9 cellular contexts compared by ENCODE assay signal in genomic region chr17:39755550-39756375, GRCh38. TPM values are rescaled to one million over a fixed set of nuclear protein-coding genes. Genes with fewer than 3 reads are reported as not detected.
A peak's percentile ranks its signal among the peaks of the same experiment; 100 is the strongest.
DNase-seq lines count a peak whose midpoint lies in the region; ATAC-seq and TF ChIP-seq lines count a peak whose summit lies in the region.
"Had no signal": no experiment of that assay in that cellular context is flagged by ENCODE, and none has a peak within 500 bp of the region (broad histone marks: within the 10 kb centered on the region; RNA-seq: fewer than 3 reads in every experiment).

No MANE protein-coding gene starts in this region.

- H3K18ac ChIP-seq in mesendoderm (ENCODE audit: low read length) = no peak overlapping the region

- POLR2A ChIA-PET in GM10248 (lab: Yijun Ruan, JAX) = interaction anchor here (0.5 to 1.8 kb wide), 7 partner anchors 12 to 911 kb away, joined by 3 to 6 read pairs (median 3); no protein-coding TSS in a partner anchor

- H3K27ac ChIP-seq in HUES6 (ENCODE audit: low read depth, low read length) (no peak overlapping the region), mesendoderm (ENCODE audit: low read depth, low read length) (no peak overlapping the region)

- WGBS in mesendoderm (ENCODE audit: extremely low coverage, insufficient coverage, low lambda C conversion rate) = no CpG with 5 or more reads among the region's 18 CpGs

- H3K79me1 ChIP-seq in mesendoderm (ENCODE audit: low read length) = no peaks in the 10 kb centered on the region

- H3K36me3 ChIP-seq in HUES6 (ENCODE audit: control insufficient read depth, insufficient read depth, low read length) = no peaks in the 10 kb centered on the region
- H3K36me3 ChIP-seq in mesendoderm (ENCODE audit: control insufficient read depth, insufficient read depth, low read length) = no peaks in the 10 kb centered on the region

- peaks cover 30% of the 10 kb centered on the region for H3K36me3 Mint-ChIP-seq in activated T-helper 17 cell treated with anti-CD3 and anti-CD28 coated beads, Interleukin-2, amount 50 U/mL, for 72 hours (ENCODE audit: low read depth)

- no peak for ATAC-seq in activated T-helper 17 cell treated with anti-CD3 and anti-CD28 coated beads, Interleukin-2, amount 50 U/mL, for 72 hours (replicated peaks)
- ATAC-seq in GM21723 (IDR thresholded peaks at IDR 0.05; ENCODE audit: unreplicated experiment) = no peak
- no peak for ATAC-seq in omental fat pad (ENCODE audit: low FRiP score)
- ATAC-seq: HCT116 had no signal

- H4K8ac ChIP-seq in mesendoderm (ENCODE audit: low read depth, low read length) = no peak overlapping the region

- H3K4me1 Mint-ChIP-seq in activated T-helper 17 cell treated with anti-CD3 and anti-CD28 coated beads, Interleukin-2, amount 50 U/mL, for 72 hours = peaks cover 43% of the 10 kb centered on the region

- H2BK15ac ChIP-seq in mesendoderm (replicated peaks; ENCODE audit: low read depth) = no peak overlapping the region

- H3K56ac ChIP-seq in mesendoderm (ENCODE audit: low read length) = peak overlapping the region; percentile 68

- DNase-seq in GM10248 (ENCODE audit: extremely low spot score) = peak; percentile 80
- DNase-seq in mesendoderm = no peak
- no peak for DNase-seq in NCI-H2171 treated with DMSO at 0.1 percent for 48 hours (lab: John Stamatoyannopoulos, UW)
- DNase-seq in omental fat pad (ENCODE audit: low spot score) = no peak
- DNase-seq in NCI-H446 (lab: John Stamatoyannopoulos, UW) = no peak

- no peak overlapping the region for H3K23ac ChIP-seq in mesendoderm (ENCODE audit: low read length)

- H4K5ac ChIP-seq in mesendoderm (ENCODE audit: low read length) = no peak overlapping the region

- no peak overlapping the region for H2AK5ac ChIP-seq in mesendoderm (ENCODE audit: low read length)

- H3K4ac ChIP-seq in mesendoderm (ENCODE audit: low read depth, low read length) = no peak overlapping the region

- H3K9ac ChIP-seq in HUES6 (ENCODE audit: low read length) (no peak overlapping the region), mesendoderm (ENCODE audit: low read length) (peak overlapping the region; percentile 15)

- CTCF ChIA-PET in GM10248 (lab: Yijun Ruan, JAX) = interaction anchor here (0.8 to 8.2 kb wide), 21 partner anchors 8 to 225 kb away, joined by 3 to 93 read pairs (median 4); partner anchors contain the start of genes IKZF3, MIEN1 and PSMD3

- H2BK120ac ChIP-seq in mesendoderm (ENCODE audit: low read depth, low read length) = no peak overlapping the region

- no peaks in the 10 kb centered on the region for H3K27me3 Mint-ChIP-seq in activated T-helper 17 cell treated with anti-CD3 and anti-CD28 coated beads, Interleukin-2, amount 50 U/mL, for 72 hours

- H3K9me3 Mint-ChIP-seq in activated T-helper 17 cell treated with anti-CD3 and anti-CD28 coated beads, Interleukin-2, amount 50 U/mL, for 72 hours = no peaks in the 10 kb centered on the region

- H3K27me3 ChIP-seq in HUES6 (ENCODE audit: control insufficient read depth, insufficient read depth, low read length) (peaks cover 4% of the 10 kb centered on the region; the same call in 1 of the 2 replicates), mesendoderm (ENCODE audit: insufficient read depth, low read length, poor library complexity) (no peaks in the 10 kb centered on the region)

- no peak overlapping the region for H2BK5ac ChIP-seq in mesendoderm (ENCODE audit: low read length)

- peaks cover 38% of the 10 kb centered on the region for H3K4me1 ChIP-seq in HUES6 (ENCODE audit: control insufficient read depth, insufficient read depth, low read length)
- peaks cover 4% of the 10 kb centered on the region for H3K4me1 ChIP-seq in mesendoderm (ENCODE audit: control insufficient read depth, low read depth, low read length)

- H3K4me2 ChIP-seq in mesendoderm (ENCODE audit: low read length) = no peak overlapping the region

- H3K9me3 ChIP-seq in HUES6 (ENCODE audit: control insufficient read depth, insufficient read depth, low read depth, low read length) = no peaks in the 10 kb centered on the region

- peak overlapping the region; percentile 86 for H3K4me3 ChIP-seq in HUES6 (ENCODE audit: low read depth, low read length)
- no peak overlapping the region for H3K4me3 ChIP-seq in mesendoderm (ENCODE audit: low read length)

- H3K27ac Mint-ChIP-seq in activated T-helper 17 cell treated with anti-CD3 and anti-CD28 coated beads, Interleukin-2, amount 50 U/mL, for 72 hours = peak overlapping the region; percentile 85

- peak overlapping the region; percentile 76 for H3K4me3 Mint-ChIP-seq in activated T-helper 17 cell treated with anti-CD3 and anti-CD28 coated beads, Interleukin-2, amount 50 U/mL, for 72 hours

- TF ChIP-seq CTCF in GM10248 (IDR thresholded peaks at IDR 0.05; ENCODE audit: control extremely low read depth, extremely low read depth, low read depth, missing control alignments) (no peak), omental fat pad (IDR thresholded peaks at IDR 0.05) (no peak)

- H3K79me2 ChIP-seq in mesendoderm (ENCODE audit: control insufficient read depth, insufficient read depth, low read length) = no peaks in the 10 kb centered on the region

RNA-seq across cellular contexts. Expression of gene GRB7, which starts 18.0 kb away (rescaled TPM):
- under 1 TPM in 1 of 2 donors, not detected in 1; 0.40 TPM for total RNA-seq in activated T-helper 17 cell treated with anti-CD3 and anti-CD28 coated beads, Interleukin-2, amount 50 U/mL, for 72 hours
- polyA plus RNA-seq in mesendoderm (2013, experiment 1 of 2) = 18.5 TPM
- 18.7 TPM for polyA plus RNA-seq in mesendoderm (2013, experiment 2 of 2)
- 10 to 100 TPM in 3 of 4 donors, not detected in 1; 13.0 to 19.3 (median 14.0) TPM for total RNA-seq in omental fat pad

RNA-seq across cellular contexts. Expression of gene MIEN1, which starts 25.4 kb away (rescaled TPM):
- total RNA-seq in activated T-helper 17 cell treated with anti-CD3 and anti-CD28 coated beads, Interleukin-2, amount 50 U/mL, for 72 hours = 10 to 100 TPM; 24.6 to 45.2 TPM
- 27.3 TPM for polyA plus RNA-seq in mesendoderm (2013, experiment 1 of 2)
- 29.9 TPM for polyA plus RNA-seq in mesendoderm (2013, experiment 2 of 2)
- total RNA-seq in omental fat pad = 10 to 100 TPM; 33.9 to 60.8 (median 52.5) TPM

RNA-seq across cellular contexts. Expression of gene ERBB2, which starts 55.9 kb away (rescaled TPM):
- total RNA-seq in activated T-helper 17 cell treated with anti-CD3 and anti-CD28 coated beads, Interleukin-2, amount 50 U/mL, for 72 hours = 1 to 10 TPM; 3.4 to 5.9 TPM
- 73.2 TPM for polyA plus RNA-seq in mesendoderm (2013, experiment 1 of 2)
- polyA plus RNA-seq in mesendoderm (2013, experiment 2 of 2) = 72.9 TPM
- total RNA-seq in omental fat pad = 10 to 100 TPM; 13.8 to 23.8 (median 15.7) TPM
